Comparison of ENCODE assay signal across 1 cellular context in the genomic region with DNA sequence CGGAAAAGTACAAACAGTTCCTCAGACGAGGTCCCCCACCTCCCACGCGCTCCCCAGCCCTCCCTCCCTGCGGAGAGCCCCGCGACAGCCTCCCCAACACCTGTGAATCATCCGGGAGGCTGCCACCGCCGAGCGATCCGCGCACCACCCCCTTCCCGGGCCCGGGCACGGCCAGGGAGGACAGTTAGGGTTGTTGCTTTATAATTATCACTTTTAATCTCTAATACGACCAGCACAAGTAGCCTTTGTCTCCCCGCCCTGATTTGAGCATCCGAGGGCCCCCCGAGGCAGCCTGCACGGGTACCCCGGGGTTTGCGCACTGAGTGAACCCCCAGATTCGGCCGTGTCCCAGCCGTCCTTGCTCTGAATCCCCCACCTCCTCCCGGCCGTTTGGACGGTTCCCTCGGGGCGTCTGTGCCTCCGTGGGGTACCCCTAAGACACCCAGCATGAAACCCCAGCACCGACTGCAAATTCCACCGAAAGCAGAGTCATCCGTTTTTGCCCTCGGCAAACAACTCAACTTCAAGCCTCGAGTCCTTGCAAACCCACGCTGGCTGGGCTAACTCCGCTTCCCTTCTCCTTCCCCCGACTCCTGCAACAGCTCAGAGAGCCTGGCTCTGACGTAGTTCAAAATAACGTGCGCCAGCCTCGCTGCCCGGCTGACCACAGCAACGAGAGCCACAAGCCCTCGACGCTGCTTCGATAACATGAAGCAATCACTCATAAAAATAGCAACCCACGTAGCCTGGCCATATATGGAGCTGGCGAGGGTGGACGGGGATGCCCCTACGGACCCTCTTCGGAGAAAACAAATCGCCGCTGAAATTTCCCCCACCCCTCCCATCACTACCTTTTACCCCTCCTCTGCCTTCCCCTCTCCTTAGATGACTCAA.
TF ChIP-seq lines count a peak whose summit lies in the region.

No MANE protein-coding gene starts in this region.

TF ChIP-seq in WTC11, 78 proteins besides CTCF, POLR2A, EP300 and RAD21 (continued from another document and continues in another):
- TF ChIP-seq, protein P1, sequence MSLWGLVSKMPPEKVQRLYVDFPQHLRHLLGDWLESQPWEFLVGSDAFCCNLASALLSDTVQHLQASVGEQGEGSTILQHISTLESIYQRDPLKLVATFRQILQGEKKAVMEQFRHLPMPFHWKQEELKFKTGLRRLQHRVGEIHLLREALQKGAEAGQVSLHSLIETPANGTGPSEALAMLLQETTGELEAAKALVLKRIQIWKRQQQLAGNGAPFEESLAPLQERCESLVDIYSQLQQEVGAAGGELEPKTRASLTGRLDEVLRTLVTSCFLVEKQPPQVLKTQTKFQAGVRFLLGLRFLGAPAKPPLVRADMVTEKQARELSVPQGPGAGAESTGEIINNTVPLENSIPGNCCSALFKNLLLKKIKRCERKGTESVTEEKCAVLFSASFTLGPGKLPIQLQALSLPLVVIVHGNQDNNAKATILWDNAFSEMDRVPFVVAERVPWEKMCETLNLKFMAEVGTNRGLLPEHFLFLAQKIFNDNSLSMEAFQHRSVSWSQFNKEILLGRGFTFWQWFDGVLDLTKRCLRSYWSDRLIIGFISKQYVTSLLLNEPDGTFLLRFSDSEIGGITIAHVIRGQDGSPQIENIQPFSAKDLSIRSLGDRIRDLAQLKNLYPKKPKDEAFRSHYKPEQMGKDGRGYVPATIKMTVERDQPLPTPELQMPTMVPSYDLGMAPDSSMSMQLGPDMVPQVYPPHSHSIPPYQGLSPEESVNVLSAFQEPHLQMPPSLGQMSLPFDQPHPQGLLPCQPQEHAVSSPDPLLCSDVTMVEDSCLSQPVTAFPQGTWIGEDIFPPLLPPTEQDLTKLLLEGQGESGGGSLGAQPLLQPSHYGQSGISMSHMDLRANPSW (CRISPR knock-in tag; conservative IDR thresholded peaks at IDR 0.05; ENCODE audit: low read depth) = no peak
- TF ChIP-seq ZNF416 (CRISPR knock-in tag; IDR thresholded peaks at IDR 0.05) (no peak), OVOL2 (CRISPR knock-in tag; IDR thresholded peaks at IDR 0.05; ENCODE audit: borderline replicate concordance) (no peak), CREB1 (CRISPR knock-in tag; IDR thresholded peaks at IDR 0.05) (no peak), ZNF232 (CRISPR knock-in tag; IDR thresholded peaks at IDR 0.05) (peak; percentile 95), NFE2L1 (CRISPR knock-in tag; IDR thresholded peaks at IDR 0.05) (peak; percentile 96), RELA (CRISPR knock-in tag; IDR thresholded peaks at IDR 0.05; ENCODE audit: borderline replicate concordance) (no peak), CREM (CRISPR knock-in tag; IDR thresholded peaks at IDR 0.05) (no peak), SP1 (CRISPR knock-in tag; conservative IDR thresholded peaks at IDR 0.05) (peak; percentile 64), JAZF1 (CRISPR knock-in tag; IDR thresholded peaks at IDR 0.05) (no peak), GRHL2 (CRISPR knock-in tag; IDR thresholded peaks at IDR 0.05; ENCODE audit: insufficient replicate concordance, severe bottlenecking) (no peak), ZNF423 (CRISPR knock-in tag; IDR thresholded peaks at IDR 0.05) (no peak), ESRRA (CRISPR knock-in tag; IDR thresholded peaks at IDR 0.05; ENCODE audit: borderline replicate concordance) (no peak), NR3C1 (CRISPR knock-in tag; conservative IDR thresholded peaks at IDR 0.05; ENCODE audit: low read depth) (no peak), TEAD4 (CRISPR knock-in tag; IDR thresholded peaks at IDR 0.05) (0 out of 2 replicates have a peak, but pooled peaks have one; percentile 47), KAT7 (CRISPR knock-in tag; IDR thresholded peaks at IDR 0.05; ENCODE audit: borderline replicate concordance) (no peak), TP53 (CRISPR knock-in tag; IDR thresholded peaks at IDR 0.05) (peak; percentile 93), ZNF671 (CRISPR knock-in tag; IDR thresholded peaks at IDR 0.05) (no peak), ETV6 (CRISPR knock-in tag; IDR thresholded peaks at IDR 0.05) (peak; percentile 58; the same call in 1 of the 2 replicates), FOXJ3 (CRISPR knock-in tag; IDR thresholded peaks at IDR 0.05; ENCODE audit: borderline replicate concordance) (no peak), NR1H2 (CRISPR knock-in tag; IDR thresholded peaks at IDR 0.05) (no peak), FOXP1 (CRISPR knock-in tag; IDR thresholded peaks at IDR 0.05; ENCODE audit: borderline replicate concordance) (no peak; the same call in none of the 2 replicates), ZBTB21 (CRISPR knock-in tag; IDR thresholded peaks at IDR 0.05; ENCODE audit: borderline replicate concordance) (peak; percentile 86), SMAD4 (CRISPR knock-in tag; IDR thresholded peaks at IDR 0.05) (0 out of 2 replicates have a peak, but pooled peaks have one; percentile 43)
- TF ChIP-seq, protein P2, sequence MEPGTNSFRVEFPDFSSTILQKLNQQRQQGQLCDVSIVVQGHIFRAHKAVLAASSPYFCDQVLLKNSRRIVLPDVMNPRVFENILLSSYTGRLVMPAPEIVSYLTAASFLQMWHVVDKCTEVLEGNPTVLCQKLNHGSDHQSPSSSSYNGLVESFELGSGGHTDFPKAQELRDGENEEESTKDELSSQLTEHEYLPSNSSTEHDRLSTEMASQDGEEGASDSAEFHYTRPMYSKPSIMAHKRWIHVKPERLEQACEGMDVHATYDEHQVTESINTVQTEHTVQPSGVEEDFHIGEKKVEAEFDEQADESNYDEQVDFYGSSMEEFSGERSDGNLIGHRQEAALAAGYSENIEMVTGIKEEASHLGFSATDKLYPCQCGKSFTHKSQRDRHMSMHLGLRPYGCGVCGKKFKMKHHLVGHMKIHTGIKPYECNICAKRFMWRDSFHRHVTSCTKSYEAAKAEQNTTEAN (CRISPR knock-in tag; IDR thresholded peaks at IDR 0.05) = peak; percentile 69; the same call in 1 of the 2 replicates
- TF ChIP-seq, protein P3, sequence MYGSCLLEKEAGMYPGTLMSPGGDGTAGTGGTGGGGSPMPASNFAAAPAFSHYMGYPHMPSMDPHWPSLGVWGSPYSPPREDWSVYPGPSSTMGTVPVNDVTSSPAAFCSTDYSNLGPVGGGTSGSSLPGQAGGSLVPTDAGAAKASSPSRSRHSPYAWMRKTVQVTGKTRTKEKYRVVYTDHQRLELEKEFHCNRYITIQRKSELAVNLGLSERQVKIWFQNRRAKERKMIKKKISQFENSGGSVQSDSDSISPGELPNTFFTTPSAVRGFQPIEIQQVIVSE (CRISPR knock-in tag; IDR thresholded peaks at IDR 0.05; ENCODE audit: borderline replicate concordance) = no peak
- TF ChIP-seq, protein P4, sequence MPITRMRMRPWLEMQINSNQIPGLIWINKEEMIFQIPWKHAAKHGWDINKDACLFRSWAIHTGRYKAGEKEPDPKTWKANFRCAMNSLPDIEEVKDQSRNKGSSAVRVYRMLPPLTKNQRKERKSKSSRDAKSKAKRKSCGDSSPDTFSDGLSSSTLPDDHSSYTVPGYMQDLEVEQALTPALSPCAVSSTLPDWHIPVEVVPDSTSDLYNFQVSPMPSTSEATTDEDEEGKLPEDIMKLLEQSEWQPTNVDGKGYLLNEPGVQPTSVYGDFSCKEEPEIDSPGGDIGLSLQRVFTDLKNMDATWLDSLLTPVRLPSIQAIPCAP (CRISPR knock-in tag; IDR thresholded peaks at IDR 0.05) = peak; percentile 79
- TF ChIP-seq, protein P5, sequence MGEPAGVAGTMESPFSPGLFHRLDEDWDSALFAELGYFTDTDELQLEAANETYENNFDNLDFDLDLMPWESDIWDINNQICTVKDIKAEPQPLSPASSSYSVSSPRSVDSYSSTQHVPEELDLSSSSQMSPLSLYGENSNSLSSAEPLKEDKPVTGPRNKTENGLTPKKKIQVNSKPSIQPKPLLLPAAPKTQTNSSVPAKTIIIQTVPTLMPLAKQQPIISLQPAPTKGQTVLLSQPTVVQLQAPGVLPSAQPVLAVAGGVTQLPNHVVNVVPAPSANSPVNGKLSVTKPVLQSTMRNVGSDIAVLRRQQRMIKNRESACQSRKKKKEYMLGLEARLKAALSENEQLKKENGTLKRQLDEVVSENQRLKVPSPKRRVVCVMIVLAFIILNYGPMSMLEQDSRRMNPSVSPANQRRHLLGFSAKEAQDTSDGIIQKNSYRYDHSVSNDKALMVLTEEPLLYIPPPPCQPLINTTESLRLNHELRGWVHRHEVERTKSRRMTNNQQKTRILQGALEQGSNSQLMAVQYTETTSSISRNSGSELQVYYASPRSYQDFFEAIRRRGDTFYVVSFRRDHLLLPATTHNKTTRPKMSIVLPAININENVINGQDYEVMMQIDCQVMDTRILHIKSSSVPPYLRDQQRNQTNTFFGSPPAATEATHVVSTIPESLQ (CRISPR knock-in tag; IDR thresholded peaks at IDR 0.05) = no peak
- TF ChIP-seq, protein P6, sequence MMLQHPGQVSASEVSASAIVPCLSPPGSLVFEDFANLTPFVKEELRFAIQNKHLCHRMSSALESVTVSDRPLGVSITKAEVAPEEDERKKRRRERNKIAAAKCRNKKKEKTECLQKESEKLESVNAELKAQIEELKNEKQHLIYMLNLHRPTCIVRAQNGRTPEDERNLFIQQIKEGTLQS (CRISPR knock-in tag; conservative IDR thresholded peaks at IDR 0.05) = no peak
- TF ChIP-seq, protein P7, sequence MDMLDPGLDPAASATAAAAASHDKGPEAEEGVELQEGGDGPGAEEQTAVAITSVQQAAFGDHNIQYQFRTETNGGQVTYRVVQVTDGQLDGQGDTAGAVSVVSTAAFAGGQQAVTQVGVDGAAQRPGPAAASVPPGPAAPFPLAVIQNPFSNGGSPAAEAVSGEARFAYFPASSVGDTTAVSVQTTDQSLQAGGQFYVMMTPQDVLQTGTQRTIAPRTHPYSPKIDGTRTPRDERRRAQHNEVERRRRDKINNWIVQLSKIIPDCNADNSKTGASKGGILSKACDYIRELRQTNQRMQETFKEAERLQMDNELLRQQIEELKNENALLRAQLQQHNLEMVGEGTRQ (CRISPR knock-in tag; IDR thresholded peaks at IDR 0.05) = no peak
- TF ChIP-seq, protein P8, sequence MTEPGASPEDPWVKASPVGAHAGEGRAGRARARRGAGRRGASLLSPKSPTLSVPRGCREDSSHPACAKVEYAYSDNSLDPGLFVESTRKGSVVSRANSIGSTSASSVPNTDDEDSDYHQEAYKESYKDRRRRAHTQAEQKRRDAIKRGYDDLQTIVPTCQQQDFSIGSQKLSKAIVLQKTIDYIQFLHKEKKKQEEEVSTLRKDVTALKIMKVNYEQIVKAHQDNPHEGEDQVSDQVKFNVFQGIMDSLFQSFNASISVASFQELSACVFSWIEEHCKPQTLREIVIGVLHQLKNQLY (CRISPR knock-in tag; IDR thresholded peaks at IDR 0.05) = no peak
- TF ChIP-seq, protein P9, sequence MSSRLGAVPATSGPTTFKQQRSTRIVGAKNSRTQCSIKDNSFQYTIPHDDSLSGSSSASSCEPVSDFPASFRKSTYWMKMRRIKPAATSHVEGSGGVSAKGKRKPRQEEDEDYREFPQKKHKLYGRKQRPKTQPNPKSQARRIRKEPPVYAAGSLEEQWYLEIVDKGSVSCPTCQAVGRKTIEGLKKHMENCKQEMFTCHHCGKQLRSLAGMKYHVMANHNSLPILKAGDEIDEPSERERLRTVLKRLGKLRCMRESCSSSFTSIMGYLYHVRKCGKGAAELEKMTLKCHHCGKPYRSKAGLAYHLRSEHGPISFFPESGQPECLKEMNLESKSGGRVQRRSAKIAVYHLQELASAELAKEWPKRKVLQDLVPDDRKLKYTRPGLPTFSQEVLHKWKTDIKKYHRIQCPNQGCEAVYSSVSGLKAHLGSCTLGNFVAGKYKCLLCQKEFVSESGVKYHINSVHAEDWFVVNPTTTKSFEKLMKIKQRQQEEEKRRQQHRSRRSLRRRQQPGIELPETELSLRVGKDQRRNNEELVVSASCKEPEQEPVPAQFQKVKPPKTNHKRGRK (CRISPR knock-in tag; IDR thresholded peaks at IDR 0.05; ENCODE audit: borderline replicate concordance) = no peak
- TF ChIP-seq, protein P10, sequence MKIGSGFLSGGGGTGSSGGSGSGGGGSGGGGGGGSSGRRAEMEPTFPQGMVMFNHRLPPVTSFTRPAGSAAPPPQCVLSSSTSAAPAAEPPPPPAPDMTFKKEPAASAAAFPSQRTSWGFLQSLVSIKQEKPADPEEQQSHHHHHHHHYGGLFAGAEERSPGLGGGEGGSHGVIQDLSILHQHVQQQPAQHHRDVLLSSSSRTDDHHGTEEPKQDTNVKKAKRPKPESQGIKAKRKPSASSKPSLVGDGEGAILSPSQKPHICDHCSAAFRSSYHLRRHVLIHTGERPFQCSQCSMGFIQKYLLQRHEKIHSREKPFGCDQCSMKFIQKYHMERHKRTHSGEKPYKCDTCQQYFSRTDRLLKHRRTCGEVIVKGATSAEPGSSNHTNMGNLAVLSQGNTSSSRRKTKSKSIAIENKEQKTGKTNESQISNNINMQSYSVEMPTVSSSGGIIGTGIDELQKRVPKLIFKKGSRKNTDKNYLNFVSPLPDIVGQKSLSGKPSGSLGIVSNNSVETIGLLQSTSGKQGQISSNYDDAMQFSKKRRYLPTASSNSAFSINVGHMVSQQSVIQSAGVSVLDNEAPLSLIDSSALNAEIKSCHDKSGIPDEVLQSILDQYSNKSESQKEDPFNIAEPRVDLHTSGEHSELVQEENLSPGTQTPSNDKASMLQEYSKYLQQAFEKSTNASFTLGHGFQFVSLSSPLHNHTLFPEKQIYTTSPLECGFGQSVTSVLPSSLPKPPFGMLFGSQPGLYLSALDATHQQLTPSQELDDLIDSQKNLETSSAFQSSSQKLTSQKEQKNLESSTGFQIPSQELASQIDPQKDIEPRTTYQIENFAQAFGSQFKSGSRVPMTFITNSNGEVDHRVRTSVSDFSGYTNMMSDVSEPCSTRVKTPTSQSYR (CRISPR knock-in tag; IDR thresholded peaks at IDR 0.05) = peak; percentile 83; the same call in 1 of the 2 replicates
- TF ChIP-seq, protein P11, sequence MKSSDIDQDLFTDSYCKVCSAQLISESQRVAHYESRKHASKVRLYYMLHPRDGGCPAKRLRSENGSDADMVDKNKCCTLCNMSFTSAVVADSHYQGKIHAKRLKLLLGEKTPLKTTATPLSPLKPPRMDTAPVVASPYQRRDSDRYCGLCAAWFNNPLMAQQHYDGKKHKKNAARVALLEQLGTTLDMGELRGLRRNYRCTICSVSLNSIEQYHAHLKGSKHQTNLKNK (CRISPR knock-in tag; IDR thresholded peaks at IDR 0.05) = no peak
- TF ChIP-seq, protein P12, sequence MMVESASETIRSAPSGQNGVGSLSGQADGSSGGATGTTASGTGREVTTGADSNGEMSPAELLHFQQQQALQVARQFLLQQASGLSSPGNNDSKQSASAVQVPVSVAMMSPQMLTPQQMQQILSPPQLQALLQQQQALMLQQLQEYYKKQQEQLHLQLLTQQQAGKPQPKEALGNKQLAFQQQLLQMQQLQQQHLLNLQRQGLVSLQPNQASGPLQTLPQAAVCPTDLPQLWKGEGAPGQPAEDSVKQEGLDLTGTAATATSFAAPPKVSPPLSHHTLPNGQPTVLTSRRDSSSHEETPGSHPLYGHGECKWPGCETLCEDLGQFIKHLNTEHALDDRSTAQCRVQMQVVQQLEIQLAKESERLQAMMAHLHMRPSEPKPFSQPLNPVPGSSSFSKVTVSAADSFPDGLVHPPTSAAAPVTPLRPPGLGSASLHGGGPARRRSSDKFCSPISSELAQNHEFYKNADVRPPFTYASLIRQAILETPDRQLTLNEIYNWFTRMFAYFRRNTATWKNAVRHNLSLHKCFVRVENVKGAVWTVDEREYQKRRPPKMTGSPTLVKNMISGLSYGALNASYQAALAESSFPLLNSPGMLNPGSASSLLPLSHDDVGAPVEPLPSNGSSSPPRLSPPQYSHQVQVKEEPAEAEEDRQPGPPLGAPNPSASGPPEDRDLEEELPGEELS (CRISPR knock-in tag; IDR thresholded peaks at IDR 0.05) = peak; percentile 93
- TF ChIP-seq, protein P13, sequence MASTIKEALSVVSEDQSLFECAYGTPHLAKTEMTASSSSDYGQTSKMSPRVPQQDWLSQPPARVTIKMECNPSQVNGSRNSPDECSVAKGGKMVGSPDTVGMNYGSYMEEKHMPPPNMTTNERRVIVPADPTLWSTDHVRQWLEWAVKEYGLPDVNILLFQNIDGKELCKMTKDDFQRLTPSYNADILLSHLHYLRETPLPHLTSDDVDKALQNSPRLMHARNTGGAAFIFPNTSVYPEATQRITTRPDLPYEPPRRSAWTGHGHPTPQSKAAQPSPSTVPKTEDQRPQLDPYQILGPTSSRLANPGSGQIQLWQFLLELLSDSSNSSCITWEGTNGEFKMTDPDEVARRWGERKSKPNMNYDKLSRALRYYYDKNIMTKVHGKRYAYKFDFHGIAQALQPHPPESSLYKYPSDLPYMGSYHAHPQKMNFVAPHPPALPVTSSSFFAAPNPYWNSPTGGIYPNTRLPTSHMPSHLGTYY (CRISPR knock-in tag; IDR thresholded peaks at IDR 0.05) = no peak
